Comparison of ENCODE assay signal across 1 cellular context in the genomic region with DNA sequence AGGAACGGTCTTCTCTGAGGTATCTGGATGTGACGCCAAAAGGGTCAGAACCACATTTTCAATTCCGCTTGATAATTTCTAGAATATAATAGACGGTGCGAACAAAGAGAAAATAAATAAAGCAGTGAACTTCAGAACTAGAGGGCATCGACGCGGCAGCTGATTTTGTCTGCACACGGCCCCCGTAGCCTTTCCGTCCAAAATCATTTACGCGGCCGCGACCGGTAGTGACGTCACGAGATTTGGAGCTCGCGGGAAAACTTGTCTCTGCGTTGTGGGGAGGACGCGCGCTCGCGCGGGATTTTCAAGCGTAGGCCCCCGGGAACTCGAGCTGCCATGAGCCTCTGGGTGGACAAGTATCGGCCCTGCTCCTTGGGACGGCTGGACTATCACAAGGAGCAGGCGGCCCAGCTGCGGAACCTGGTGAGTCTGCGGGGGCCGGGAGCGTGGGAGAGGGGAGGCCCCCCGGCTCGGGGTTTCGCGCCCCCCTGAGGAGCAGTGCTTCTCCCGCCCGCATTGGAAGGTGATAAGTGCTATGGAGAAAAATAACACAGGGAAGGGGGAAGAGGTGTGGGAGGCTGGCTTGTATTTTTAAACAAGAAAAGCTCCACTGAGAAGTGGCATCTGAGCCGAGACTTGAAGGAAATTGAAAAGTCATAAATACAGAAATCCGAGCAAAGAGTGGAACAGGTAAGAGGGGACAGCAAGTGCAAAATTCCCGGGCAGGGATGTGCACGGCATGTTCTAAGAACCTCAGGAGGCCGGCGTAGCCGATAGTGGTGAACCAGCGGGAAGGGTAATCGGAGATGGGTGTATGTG.
TF ChIP-seq lines count a peak whose summit lies in the region.

A gene with protein sequence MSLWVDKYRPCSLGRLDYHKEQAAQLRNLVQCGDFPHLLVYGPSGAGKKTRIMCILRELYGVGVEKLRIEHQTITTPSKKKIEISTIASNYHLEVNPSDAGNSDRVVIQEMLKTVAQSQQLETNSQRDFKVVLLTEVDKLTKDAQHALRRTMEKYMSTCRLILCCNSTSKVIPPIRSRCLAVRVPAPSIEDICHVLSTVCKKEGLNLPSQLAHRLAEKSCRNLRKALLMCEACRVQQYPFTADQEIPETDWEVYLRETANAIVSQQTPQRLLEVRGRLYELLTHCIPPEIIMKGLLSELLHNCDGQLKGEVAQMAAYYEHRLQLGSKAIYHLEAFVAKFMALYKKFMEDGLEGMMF (plus strand): TSS at position 307 of the 819 bp plus-strand sequence. CDS start 30 bp downstream, at position 337.

TF ChIP-seq in IMR-90, 13 proteins besides CTCF, POLR2A, EP300 and RAD21 (continued from another document):
- TF ChIP-seq RFX5 (IDR thresholded peaks at IDR 0.05; ENCODE audit: low read depth, low read length) (no peak), MAFK (IDR thresholded peaks at IDR 0.05; ENCODE audit: low read depth, low read length) (no peak)
TF ChIP-seq in IMR-90: peak in this region for 2.
